In the genomic region with DNA sequence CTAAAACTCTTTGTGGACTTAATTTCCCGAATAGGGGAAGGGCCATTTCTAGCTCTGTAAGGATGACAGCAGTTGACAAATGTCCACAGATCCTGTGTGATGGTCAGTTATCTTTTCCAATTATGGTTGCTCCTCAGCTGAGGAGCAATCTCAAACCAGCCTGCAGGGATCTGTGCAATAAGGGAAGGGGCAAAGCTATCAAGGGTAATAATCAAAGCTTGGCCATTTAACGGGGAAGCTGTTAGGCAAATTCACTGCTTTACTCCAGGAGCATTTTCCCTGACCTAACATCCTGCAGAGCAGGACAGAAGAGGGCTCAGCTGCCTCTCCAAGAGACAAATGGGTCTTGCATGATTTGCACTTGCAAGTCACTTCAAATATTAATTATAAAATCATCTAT, we compare ENCODE assay signal across 25 cellular contexts.
A peak's percentile ranks its signal among the peaks of the same experiment; 100 is the strongest.
DNase-seq lines count a peak whose midpoint lies in the region; ATAC-seq and TF ChIP-seq lines count a peak whose summit lies in the region.
"Had no signal": no experiment of that assay in that cellular context is flagged by ENCODE, and none has a peak within 500 bp of the region (broad histone marks: within the 10 kb centered on the region; RNA-seq: fewer than 3 reads in every experiment).

No MANE protein-coding gene starts in this region.

- H3K9me3 Mint-ChIP-seq in GM23338 = no peaks in the 10 kb centered on the region

- H3K4me1 ChIP-seq in GM23338 (ENCODE audit: insufficient read depth) = peaks cover 37% of the 10 kb centered on the region
- H3K4me1 ChIP-seq: SJCRH30 had no signal

- peak overlapping the region; percentile 6; the same call in 1 of the 2 replicates for H3K4me3 ChIP-seq in GM23338
- H3K4me3 ChIP-seq in dorsolateral prefrontal cortex = no peak overlapping the region
- H3K4me3 ChIP-seq: GM12878, SJCRH30 had no signal

- H3K4me3 Mint-ChIP-seq in GM23338 = no peak overlapping the region
- H3K4me3 Mint-ChIP-seq: B cell; CD14-positive monocyte; CD8-positive, alpha-beta memory T cell; IgD-negative memory B cell had no signal

- DNase-seq in GM23338 (ENCODE audit: low spot score) (peak; percentile 27), NCI-H69 (lab: John Stamatoyannopoulos, UW) (peak; percentile 95), dorsolateral prefrontal cortex (no peak), substantia nigra (lab: John Stamatoyannopoulos, UW) (no peak), RWPE1 (ENCODE audit: low spot score) (no peak), posterior cingulate gyrus (no peak)
- DNase-seq: CD8-positive, alpha-beta memory T cell; DMS 273 treated with DMSO at 0.1 percent for 48 hours; DMS79; EL; GDM1; HCEC 1CT; MM.1S; NCI-H187 treated with DMSO at 0.1 percent for 48 hours; NCI-H2171 treated with DMSO at 0.1 percent for 48 hours; NCI-H446; SJCRH30; T-helper 1 cell had no signal

- CTCF ChIA-PET in RWPE1 (lab: Yijun Ruan, JAX) = no interaction called here

- no peaks in the 10 kb centered on the region for H3K9me2 ChIP-seq in GM23338 (ENCODE audit: insufficient read depth)

- H3K27ac ChIP-seq in GM23338 (ENCODE audit: low read depth) = no peak overlapping the region
- peak overlapping the region in 52 of 59 donors; percentile 4 to 81 (median 50) for H3K27ac ChIP-seq in dorsolateral prefrontal cortex
- H3K27ac ChIP-seq in substantia nigra (ENCODE audit: low read depth, low read length, poor library complexity, severe bottlenecking) = peak overlapping the region; percentile 28
- H3K27ac ChIP-seq in RWPE1 = no peak overlapping the region
- H3K27ac ChIP-seq: KMS-11, SJCRH30 had no signal

- peaks cover 98% of the 10 kb centered on the region for H3K27me3 ChIP-seq in GM23338 (ENCODE audit: insufficient read depth)
- H3K27me3 ChIP-seq in dorsolateral prefrontal cortex = no peaks in the 10 kb centered on the region
- H3K27me3 ChIP-seq: SJCRH30 had no signal

- H3F3A ChIP-seq in GM23338 (replicated peaks; ENCODE audit: low read depth) = 0 out of 2 replicates have a peak, but pooled peaks cover 3% of the 10 kb centered on the region

- peaks cover 74% of the 10 kb centered on the region for H3K27me3 Mint-ChIP-seq in GM23338 (ENCODE audit: insufficient read depth, low read depth, poor library complexity)
- H3K27me3 Mint-ChIP-seq: B cell; CD8-positive, alpha-beta memory T cell; IgD-negative memory B cell had no signal

- H3K36me3 Mint-ChIP-seq in GM23338 (ENCODE audit: low read depth) = no peaks in the 10 kb centered on the region
- H3K36me3 Mint-ChIP-seq: CD14-positive monocyte; CD8-positive, alpha-beta memory T cell had no signal

- peak overlapping the region; percentile 17 for H3K4me2 ChIP-seq in GM23338
- H3K4me2 ChIP-seq: KMS-11 had no signal

- intact Hi-C loops in dorsolateral prefrontal cortex (cut with DNase I) = no loop called here
- intact Hi-C loops in posterior cingulate gyrus (cut with DNase I) = no loop called here

- ATAC-seq in GM23338 (peak; percentile 35), GM18867 (IDR thresholded peaks at IDR 0.05; ENCODE audit: unreplicated experiment) (no peak)
- ATAC-seq: GM12878, Right ventricle myocardium inferior had no signal

- no peak overlapping the region for H2AFZ ChIP-seq in GM23338

- peaks cover 45% of the 10 kb centered on the region for H3K4me1 Mint-ChIP-seq in GM23338
- H3K4me1 Mint-ChIP-seq: B cell; CD14-positive monocyte; CD8-positive, alpha-beta memory T cell had no signal

- H3K79me2 ChIP-seq in GM23338 (replicated peaks; ENCODE audit: insufficient read depth) = no peaks in the 10 kb centered on the region

- no peak for TF ChIP-seq CTCF in GM23338 (conservative IDR thresholded peaks at IDR 0.05; ENCODE audit: low read depth in 2 of 2)
- TF ChIP-seq CTCF in dorsolateral prefrontal cortex (IDR thresholded peaks at IDR 0.05 in 54 of 56, conservative IDR thresholded peaks at IDR 0.05 in 2 of 56; ENCODE audit: low read depth in 1 of 56, partially characterized antibody in 56 of 56) = no peak
- no peak for TF ChIP-seq CTCF in RWPE1 (conservative IDR thresholded peaks at IDR 0.05; ENCODE audit: low read depth)

- POLR2A ChIA-PET in RWPE1 (lab: Yijun Ruan, JAX; ENCODE audit: low non-redundant PET) = no interaction called here

- peaks cover 10% of the 10 kb centered on the region; the same call in 1 of the 2 replicates for H4K20me1 ChIP-seq in GM23338 (replicated peaks; ENCODE audit: insufficient read depth)

- H3K36me3 ChIP-seq in GM23338 (ENCODE audit: insufficient read depth) = no peaks in the 10 kb centered on the region
- H3K36me3 ChIP-seq: SJCRH30 had no signal

- no peak overlapping the region for H3K27ac Mint-ChIP-seq in GM23338
- H3K27ac Mint-ChIP-seq: B cell; CD14-positive monocyte; CD8-positive, alpha-beta memory T cell; IgD-negative memory B cell had no signal

TF ChIP-seq in GM23338, 12 proteins besides CTCF, POLR2A, EP300 and RAD21 (continues in another document):
- TF ChIP-seq POLR2AphosphoS5 (IDR thresholded peaks at IDR 0.05; ENCODE audit: low read depth) = no peak
- TF ChIP-seq ZNF114 (CRISPR knock-in tag; IDR thresholded peaks at IDR 0.05) = no peak
- no peak for TF ChIP-seq ZNF331 (CRISPR knock-in tag; IDR thresholded peaks at IDR 0.05; ENCODE audit: low read depth)
- TF ChIP-seq EZH2 (IDR thresholded peaks at IDR 0.05; ENCODE audit: low read depth, unreplicated experiment) = no peak
- TF ChIP-seq NANOG (IDR thresholded peaks at IDR 0.05; ENCODE audit: borderline replicate concordance) = no peak
- TF ChIP-seq, protein P1, sequence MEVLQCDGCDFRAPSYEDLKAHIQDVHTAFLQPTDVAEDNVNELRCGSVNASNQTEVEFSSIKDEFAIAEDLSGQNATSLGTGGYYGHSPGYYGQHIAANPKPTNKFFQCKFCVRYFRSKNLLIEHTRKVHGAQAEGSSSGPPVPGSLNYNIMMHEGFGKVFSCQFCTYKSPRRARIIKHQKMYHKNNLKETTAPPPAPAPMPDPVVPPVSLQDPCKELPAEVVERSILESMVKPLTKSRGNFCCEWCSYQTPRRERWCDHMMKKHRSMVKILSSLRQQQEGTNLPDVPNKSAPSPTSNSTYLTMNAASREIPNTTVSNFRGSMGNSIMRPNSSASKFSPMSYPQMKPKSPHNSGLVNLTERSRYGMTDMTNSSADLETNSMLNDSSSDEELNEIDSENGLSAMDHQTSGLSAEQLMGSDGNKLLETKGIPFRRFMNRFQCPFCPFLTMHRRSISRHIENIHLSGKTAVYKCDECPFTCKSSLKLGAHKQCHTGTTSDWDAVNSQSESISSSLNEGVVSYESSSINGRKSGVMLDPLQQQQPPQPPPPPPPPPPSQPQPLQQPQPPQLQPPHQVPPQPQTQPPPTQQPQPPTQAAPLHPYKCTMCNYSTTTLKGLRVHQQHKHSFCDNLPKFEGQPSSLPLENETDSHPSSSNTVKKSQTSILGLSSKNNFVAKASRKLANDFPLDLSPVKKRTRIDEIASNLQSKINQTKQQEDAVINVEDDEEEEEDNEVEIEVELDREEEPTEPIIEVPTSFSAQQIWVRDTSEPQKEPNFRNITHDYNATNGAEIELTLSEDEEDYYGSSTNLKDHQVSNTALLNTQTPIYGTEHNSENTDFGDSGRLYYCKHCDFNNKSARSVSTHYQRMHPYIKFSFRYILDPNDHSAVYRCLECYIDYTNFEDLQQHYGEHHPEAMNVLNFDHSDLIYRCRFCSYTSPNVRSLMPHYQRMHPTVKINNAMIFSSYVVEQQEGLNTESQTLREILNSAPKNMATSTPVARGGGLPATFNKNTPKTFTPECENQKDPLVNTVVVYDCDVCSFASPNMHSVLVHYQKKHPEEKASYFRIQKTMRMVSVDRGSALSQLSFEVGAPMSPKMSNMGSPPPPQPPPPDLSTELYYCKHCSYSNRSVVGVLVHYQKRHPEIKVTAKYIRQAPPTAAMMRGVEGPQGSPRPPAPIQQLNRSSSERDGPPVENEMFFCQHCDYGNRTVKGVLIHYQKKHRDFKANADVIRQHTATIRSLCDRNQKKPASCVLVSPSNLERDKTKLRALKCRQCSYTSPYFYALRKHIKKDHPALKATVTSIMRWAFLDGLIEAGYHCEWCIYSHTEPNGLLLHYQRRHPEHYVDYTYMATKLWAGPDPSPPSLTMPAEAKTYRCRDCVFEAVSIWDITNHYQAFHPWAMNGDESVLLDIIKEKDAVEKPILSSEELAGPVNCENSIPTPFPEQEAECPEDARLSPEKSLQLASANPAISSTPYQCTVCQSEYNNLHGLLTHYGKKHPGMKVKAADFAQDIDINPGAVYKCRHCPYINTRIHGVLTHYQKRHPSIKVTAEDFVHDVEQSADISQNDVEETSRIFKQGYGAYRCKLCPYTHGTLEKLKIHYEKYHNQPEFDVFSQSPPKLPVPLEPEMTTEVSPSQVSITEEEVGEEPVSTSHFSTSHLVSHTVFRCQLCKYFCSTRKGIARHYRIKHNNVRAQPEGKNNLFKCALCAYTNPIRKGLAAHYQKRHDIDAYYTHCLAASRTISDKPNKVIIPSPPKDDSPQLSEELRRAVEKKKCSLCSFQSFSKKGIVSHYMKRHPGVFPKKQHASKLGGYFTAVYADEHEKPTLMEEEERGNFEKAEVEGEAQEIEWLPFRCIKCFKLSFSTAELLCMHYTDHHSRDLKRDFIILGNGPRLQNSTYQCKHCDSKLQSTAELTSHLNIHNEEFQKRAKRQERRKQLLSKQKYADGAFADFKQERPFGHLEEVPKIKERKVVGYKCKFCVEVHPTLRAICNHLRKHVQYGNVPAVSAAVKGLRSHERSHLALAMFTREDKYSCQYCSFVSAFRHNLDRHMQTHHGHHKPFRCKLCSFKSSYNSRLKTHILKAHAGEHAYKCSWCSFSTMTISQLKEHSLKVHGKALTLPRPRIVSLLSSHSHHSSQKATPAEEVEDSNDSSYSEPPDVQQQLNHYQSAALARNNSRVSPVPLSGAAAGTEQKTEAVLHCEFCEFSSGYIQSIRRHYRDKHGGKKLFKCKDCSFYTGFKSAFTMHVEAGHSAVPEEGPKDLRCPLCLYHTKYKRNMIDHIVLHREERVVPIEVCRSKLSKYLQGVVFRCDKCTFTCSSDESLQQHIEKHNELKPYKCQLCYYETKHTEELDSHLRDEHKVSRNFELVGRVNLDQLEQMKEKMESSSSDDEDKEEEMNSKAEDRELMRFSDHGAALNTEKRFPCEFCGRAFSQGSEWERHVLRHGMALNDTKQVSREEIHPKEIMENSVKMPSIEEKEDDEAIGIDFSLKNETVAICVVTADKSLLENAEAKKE (CRISPR knock-in tag; IDR thresholded peaks at IDR 0.05) = no peak
- TF ChIP-seq JUNB (IDR thresholded peaks at IDR 0.05; ENCODE audit: unreplicated experiment) = no peak
- TF ChIP-seq STAT1 (IDR thresholded peaks at IDR 0.05; ENCODE audit: unreplicated experiment) = no peak
- TF ChIP-seq EZH2phosphoT487 (IDR thresholded peaks at IDR 0.05; ENCODE audit: unreplicated experiment) = no peak
- TF ChIP-seq, protein P2, sequence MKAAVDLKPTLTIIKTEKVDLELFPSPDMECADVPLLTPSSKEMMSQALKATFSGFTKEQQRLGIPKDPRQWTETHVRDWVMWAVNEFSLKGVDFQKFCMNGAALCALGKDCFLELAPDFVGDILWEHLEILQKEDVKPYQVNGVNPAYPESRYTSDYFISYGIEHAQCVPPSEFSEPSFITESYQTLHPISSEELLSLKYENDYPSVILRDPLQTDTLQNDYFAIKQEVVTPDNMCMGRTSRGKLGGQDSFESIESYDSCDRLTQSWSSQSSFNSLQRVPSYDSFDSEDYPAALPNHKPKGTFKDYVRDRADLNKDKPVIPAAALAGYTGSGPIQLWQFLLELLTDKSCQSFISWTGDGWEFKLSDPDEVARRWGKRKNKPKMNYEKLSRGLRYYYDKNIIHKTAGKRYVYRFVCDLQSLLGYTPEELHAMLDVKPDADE (IDR thresholded peaks at IDR 0.05) = no peak

Comparison
In these comparisons a context has a peak if more than half of its experiments do, and no peak if none do; other contexts are left out.
1. DNase-seq: peak in GM23338 (single experiment) and NCI-H69 (single experiment); none in dorsolateral prefrontal cortex (0 of 10), substantia nigra (0 of 49), RWPE1 (single experiment) and posterior cingulate gyrus (0 of 10).
2. H3K27ac ChIP-seq: peak in dorsolateral prefrontal cortex (52 of 59) and substantia nigra (single experiment); none in GM23338 (single experiment) and RWPE1 (single experiment).